33 cellular contexts compared by ENCODE assay signal in the genomic region with DNA sequence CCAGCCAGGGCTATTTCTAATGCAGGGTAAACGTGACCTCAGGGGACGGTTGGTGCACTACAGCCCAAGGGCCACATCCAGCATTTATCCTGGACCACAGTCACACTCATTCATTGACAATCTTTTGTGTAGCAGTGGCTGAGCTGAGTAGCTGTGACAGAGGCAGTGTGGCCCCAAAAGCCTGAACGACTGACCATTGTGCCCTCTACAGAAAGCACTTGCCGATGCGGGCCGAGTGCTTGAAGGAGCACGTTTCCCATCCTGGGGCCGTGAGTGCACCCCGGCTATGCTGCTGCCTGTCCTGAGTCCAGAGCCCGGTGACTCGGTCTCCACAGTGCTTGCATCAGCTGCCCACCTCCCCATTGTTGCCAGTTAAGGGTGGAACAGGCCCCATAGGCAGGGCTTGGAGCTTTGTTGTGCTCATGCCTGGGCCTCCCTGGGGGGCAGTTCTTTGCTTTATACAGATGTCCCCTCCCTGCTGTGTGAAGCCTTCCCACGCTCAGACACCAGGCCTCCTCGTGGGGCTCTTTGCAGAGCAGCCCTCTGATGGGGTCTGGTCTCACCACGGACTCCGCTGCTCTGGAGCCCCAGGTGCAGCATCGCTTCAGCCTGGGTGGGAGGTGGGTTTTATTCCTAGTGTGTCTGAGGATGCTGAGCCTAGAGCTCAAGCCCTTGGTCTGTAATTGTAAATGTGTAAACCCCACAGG. TPM values are rescaled to one million over a fixed set of nuclear protein-coding genes. Genes with fewer than 3 reads are reported as not detected.
DNase-seq lines count a peak whose midpoint lies in the region; ATAC-seq and TF ChIP-seq lines count a peak whose summit lies in the region.
"Had no signal": no experiment of that assay in that cellular context is flagged by ENCODE, and none has a peak within 500 bp of the region (broad histone marks: within the 10 kb centered on the region; RNA-seq: fewer than 3 reads in every experiment).

No MANE protein-coding gene starts in this region.

- TF ChIP-seq CTCF in GM23338 (conservative IDR thresholded peaks at IDR 0.05; ENCODE audit: low read depth in 2 of 2) (no peak), endodermal cell (conservative IDR thresholded peaks at IDR 0.05) (no peak), sigmoid colon (IDR thresholded peaks at IDR 0.05) (no peak)

- WGBS in endodermal cell (ENCODE audit: insufficient coverage in 1 of 2, insufficient read length in 1 of 2), 2 experiments, result 84 to 89% methylated on average over 7 to 16 of the region's 16 CpGs
- 86% methylated on average over 16 of the region's 16 CpGs for WGBS in sigmoid colon, 2 donors

- no peaks in the 10 kb centered on the region for H3K79me2 ChIP-seq in GM23338 (replicated peaks; ENCODE audit: insufficient read depth)

- H3K9ac ChIP-seq in endodermal cell (ENCODE audit: extremely low read depth, low read length, poor library complexity, severe bottlenecking), result no peak overlapping the region

- H3K9me2 ChIP-seq in GM23338 (ENCODE audit: insufficient read depth), result no peaks in the 10 kb centered on the region

- H3K4me3 ChIP-seq in GM23338 (no peak overlapping the region), endodermal cell (ENCODE audit: low read length) (no peak overlapping the region), sigmoid colon (no peak overlapping the region)
- H3K4me3 ChIP-seq: coronary artery, MG63, PC-9, prostate gland, right lobe of liver had no signal

- no peak for TF ChIP-seq POLR2A in sigmoid colon (IDR thresholded peaks at IDR 0.05)

- H3K27ac Mint-ChIP-seq in GM23338, result no peak overlapping the region
- H3K27ac Mint-ChIP-seq in endodermal cell, result no peak overlapping the region
- H3K27ac Mint-ChIP-seq: activated naive CD8-positive, alpha-beta T cell treated with anti-CD3 and anti-CD28 coated beads, Interleukin-2, amount 50 U/mL, for 24 hours had no signal

- H3K9me3 ChIP-seq in endodermal cell (ENCODE audit: control insufficient read depth, low read length), result no peaks in the 10 kb centered on the region
- no peaks in the 10 kb centered on the region for H3K9me3 ChIP-seq in sigmoid colon
- H3K9me3 ChIP-seq: MG63, neutrophil, prostate gland, right lobe of liver had no signal

- H3K27me3 Mint-ChIP-seq in GM23338 (ENCODE audit: insufficient read depth, low read depth, poor library complexity), result peaks cover 3% of the 10 kb centered on the region
- H3K27me3 Mint-ChIP-seq in endodermal cell (ENCODE audit: insufficient read depth), result no peaks in the 10 kb centered on the region

- H3K27me3 ChIP-seq in GM23338 (ENCODE audit: insufficient read depth) (no peaks in the 10 kb centered on the region), endodermal cell (ENCODE audit: control insufficient read depth, insufficient read depth, low read length, poor library complexity, severe bottlenecking) (no peaks in the 10 kb centered on the region), sigmoid colon (peaks cover 0 to 15% (median 0%) of the 10 kb centered on the region in 3 donors)
- H3K27me3 ChIP-seq: MG63, right lobe of liver had no signal

- H3K4me1 ChIP-seq in GM23338 (ENCODE audit: insufficient read depth), result no peaks in the 10 kb centered on the region
- no peaks in the 10 kb centered on the region for H3K4me1 ChIP-seq in endodermal cell (ENCODE audit: control insufficient read depth, insufficient read depth, low read length)
- H3K4me1 ChIP-seq in sigmoid colon, result no peaks in the 10 kb centered on the region
- H3K4me1 ChIP-seq: prostate gland, right lobe of liver had no signal

- peak; percentile 11 for DNase-seq in NCI-H345 (lab: John Stamatoyannopoulos, UW)
- no peak for DNase-seq in NCI-H345 treated with DMSO at 0.1 percent for 48 hours (lab: John Stamatoyannopoulos, UW; ENCODE audit: unreplicated experiment)
- DNase-seq in GM23338 (ENCODE audit: low spot score), result no peak
- peak; percentile 34 for DNase-seq in endodermal cell
- DNase-seq in sigmoid colon, result peak; percentile 55
- no peak for DNase-seq in COLO829 (ENCODE audit: low spot score)
- DNase-seq in dermis blood vessel endothelial cell, result no peak
- DNase-seq: activated CD4-positive, alpha-beta T cell treated with anti-CD3 and anti-CD28 coated beads for 4 hours; activated CD8-positive, alpha-beta memory T cell treated with anti-CD3 and anti-CD28 coated beads for 24 hours; activated naive CD4-positive, alpha-beta T cell; activated naive CD8-positive, alpha-beta T cell treated with anti-CD3 and anti-CD28 coated beads, Interleukin-2, amount 50 U/mL, for 24 hours; effector memory CD4-positive, alpha-beta T cell; GDM1; hypothalamus; KG1; left cardiac atrium; mesendoderm; MG63; NCI-H1105; NCI-H2029 treated with DMSO at 0.1 percent for 48 hours; NCI-H2227 treated with DMSO at 0.1 percent for 48 hours; PC-9; SHP77 treated with DMSO at 0.1 percent for 48 hours; stimulated activated CD4-positive, alpha-beta T cell treated with anti-CD3 and anti-CD28 coated beads, Interleukin-4, amount 100 ng/mL, for 1 hour; SW 1271; T-helper 9 cell; trophoblast cell had no signal

- H3K36me3 Mint-ChIP-seq in GM23338 (ENCODE audit: low read depth), result no peaks in the 10 kb centered on the region
- H3K36me3 Mint-ChIP-seq in endodermal cell (ENCODE audit: low read depth), result peaks cover 2% of the 10 kb centered on the region
- H3K36me3 Mint-ChIP-seq: CD14-positive monocyte had no signal

- no peaks in the 10 kb centered on the region for H3K9me3 Mint-ChIP-seq in GM23338
- no peaks in the 10 kb centered on the region for H3K9me3 Mint-ChIP-seq in endodermal cell
- H3K9me3 Mint-ChIP-seq: activated naive CD8-positive, alpha-beta T cell treated with anti-CD3 and anti-CD28 coated beads, Interleukin-2, amount 50 U/mL, for 24 hours had no signal

- H3K4me2 ChIP-seq in GM23338, result no peak overlapping the region
- H3K4me2 ChIP-seq: PC-9 had no signal

- no peaks in the 10 kb centered on the region for H3K36me3 ChIP-seq in GM23338 (ENCODE audit: insufficient read depth)
- H3K36me3 ChIP-seq in endodermal cell (ENCODE audit: control insufficient read depth, insufficient read depth, low read length), result no peaks in the 10 kb centered on the region
- H3K36me3 ChIP-seq in sigmoid colon, result no peaks in the 10 kb centered on the region
- H3K36me3 ChIP-seq: neutrophil, prostate gland had no signal

- H3K27ac ChIP-seq in GM23338 (ENCODE audit: low read depth) (no peak overlapping the region), endodermal cell (ENCODE audit: low read depth, low read length) (no peak overlapping the region), sigmoid colon (no peak overlapping the region)
- H3K27ac ChIP-seq: coronary artery, neutrophil, PC-9, prostate gland, right lobe of liver had no signal

- H3K4me1 Mint-ChIP-seq in GM23338 (no peaks in the 10 kb centered on the region), endodermal cell (no peaks in the 10 kb centered on the region)
- H3K4me1 Mint-ChIP-seq: activated naive CD8-positive, alpha-beta T cell treated with anti-CD3 and anti-CD28 coated beads, Interleukin-2, amount 50 U/mL, for 24 hours; CD14-positive monocyte had no signal

- no peaks in the 10 kb centered on the region for H3F3A ChIP-seq in GM23338 (replicated peaks; ENCODE audit: low read depth)

- no peak overlapping the region for H3K4me3 Mint-ChIP-seq in GM23338
- H3K4me3 Mint-ChIP-seq in endodermal cell, result no peak overlapping the region
- H3K4me3 Mint-ChIP-seq: activated naive CD8-positive, alpha-beta T cell treated with anti-CD3 and anti-CD28 coated beads, Interleukin-2, amount 50 U/mL, for 24 hours; CD14-positive monocyte had no signal

- peak; percentile 42 for ATAC-seq in GM23338
- ATAC-seq in HG03045 (IDR thresholded peaks at IDR 0.05; ENCODE audit: unreplicated experiment), result no peak
- ATAC-seq: activated naive CD8-positive, alpha-beta T cell treated with anti-CD3 and anti-CD28 coated beads, Interleukin-2, amount 50 U/mL, for 24 hours; left cardiac atrium had no signal

- no peak for TF ChIP-seq EP300 in sigmoid colon (IDR thresholded peaks at IDR 0.05)

- no peak overlapping the region for H2AFZ ChIP-seq in GM23338
- H2AFZ ChIP-seq: PC-9 had no signal

- intact Hi-C loops in sigmoid colon (cut with DNase I), result no loop called here

- H4K20me1 ChIP-seq in GM23338 (replicated peaks; ENCODE audit: insufficient read depth), result no peaks in the 10 kb centered on the region

TF ChIP-seq in GM23338, 12 proteins besides CTCF, POLR2A, EP300 and RAD21:
- no peak for TF ChIP-seq ZNF331 (CRISPR knock-in tag; IDR thresholded peaks at IDR 0.05; ENCODE audit: low read depth)
- TF ChIP-seq, protein P1, sequence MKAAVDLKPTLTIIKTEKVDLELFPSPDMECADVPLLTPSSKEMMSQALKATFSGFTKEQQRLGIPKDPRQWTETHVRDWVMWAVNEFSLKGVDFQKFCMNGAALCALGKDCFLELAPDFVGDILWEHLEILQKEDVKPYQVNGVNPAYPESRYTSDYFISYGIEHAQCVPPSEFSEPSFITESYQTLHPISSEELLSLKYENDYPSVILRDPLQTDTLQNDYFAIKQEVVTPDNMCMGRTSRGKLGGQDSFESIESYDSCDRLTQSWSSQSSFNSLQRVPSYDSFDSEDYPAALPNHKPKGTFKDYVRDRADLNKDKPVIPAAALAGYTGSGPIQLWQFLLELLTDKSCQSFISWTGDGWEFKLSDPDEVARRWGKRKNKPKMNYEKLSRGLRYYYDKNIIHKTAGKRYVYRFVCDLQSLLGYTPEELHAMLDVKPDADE (IDR thresholded peaks at IDR 0.05), result no peak
- no peak for TF ChIP-seq EZH2phosphoT487 (IDR thresholded peaks at IDR 0.05; ENCODE audit: unreplicated experiment)
TF ChIP-seq in GM23338: peak in this region for 0.

RNA-seq across cellular contexts. Expression of a gene that starts 13.0 kb away (rescaled TPM):
- total RNA-seq in GM23338 (2014; rRNA removed; shearing (Covaris generic)), result 128 and 170 TPM in 2 replicates
- 313 and 361 TPM in 2 replicates for polyA plus RNA-seq in GM23338 (2016; fragmentation: Nextera tagmentation; extraction: Ambion mirVana)
- 100 to 1,000 TPM; 111 to 140 TPM for total RNA-seq in endodermal cell
- 123 TPM for polyA plus RNA-seq in endodermal cell (2013, experiment 1 of 2)
- polyA plus RNA-seq in endodermal cell (2013, experiment 2 of 2), result 111 TPM
- 10 to 100 TPM; 26.0 to 40.5 (median 33.7) TPM for total RNA-seq in sigmoid colon
- polyA plus RNA-seq in sigmoid colon, result 10 to 100 TPM; 57.7 to 76.3 (median 70.3) TPM
- total RNA-seq in dermis blood vessel endothelial cell, result 13.3 and 22.9 TPM in 2 replicates

RNA-seq across cellular contexts. Expression of a gene that starts 30.8 kb away (rescaled TPM):
- total RNA-seq in GM23338 (2014; rRNA removed; shearing (Covaris generic)), result 37.0 and 77.2 TPM in 2 replicates
- polyA plus RNA-seq in GM23338 (2016; fragmentation: Nextera tagmentation; extraction: Ambion mirVana) (106 and 108 TPM in 2 replicates), sigmoid colon (100 to 1,000 TPM in 1 of 3 donors, 10 to 100 TPM in 2; 55.9 to 127 (median 66.1) TPM)
- total RNA-seq in endodermal cell (10 to 100 TPM; 56.1 to 60.5 TPM), sigmoid colon (10 to 100 TPM; 39.3 to 62.1 (median 44.1) TPM), dermis blood vessel endothelial cell (56.2 and 82.7 TPM in 2 replicates)
- polyA plus RNA-seq in endodermal cell (2013, experiment 1 of 2), result 63.3 TPM
- 61.3 TPM for polyA plus RNA-seq in endodermal cell (2013, experiment 2 of 2)

RNA-seq across cellular contexts. Expression of a gene that starts 56.2 kb away (rescaled TPM):
- total RNA-seq in GM23338 (2014; rRNA removed; shearing (Covaris generic)), result 45.4 and 47.7 TPM in 2 replicates
- polyA plus RNA-seq in GM23338 (2016; fragmentation: Nextera tagmentation; extraction: Ambion mirVana) (9.8 and 11.6 TPM in 2 replicates), sigmoid colon (1 to 10 TPM; 1.8 to 8.2 (median 2.3) TPM)
- total RNA-seq in endodermal cell (10 to 100 TPM; 33.3 to 39.9 TPM), sigmoid colon (10 to 100 TPM; 11.2 to 13.6 (median 12.6) TPM), dermis blood vessel endothelial cell (47.7 and 49.0 TPM in 2 replicates)
- polyA plus RNA-seq in endodermal cell (2013, experiment 1 of 2), result 29.5 TPM
- polyA plus RNA-seq in endodermal cell (2013, experiment 2 of 2), result 29.7 TPM

Comparison
In these comparisons a context has a peak if more than half of its experiments do, and no peak if none do; other contexts are left out.
1. DNase-seq: peak in NCI-H345 (single experiment), endodermal cell (single experiment) and sigmoid colon (single experiment); none in NCI-H345 treated with DMSO at 0.1 percent for 48 hours (single experiment), GM23338 (single experiment), COLO829 (single experiment) and dermis blood vessel endothelial cell (single experiment).